ENCODE assay signal across 12 cellular contexts in the genomic region with DNA sequence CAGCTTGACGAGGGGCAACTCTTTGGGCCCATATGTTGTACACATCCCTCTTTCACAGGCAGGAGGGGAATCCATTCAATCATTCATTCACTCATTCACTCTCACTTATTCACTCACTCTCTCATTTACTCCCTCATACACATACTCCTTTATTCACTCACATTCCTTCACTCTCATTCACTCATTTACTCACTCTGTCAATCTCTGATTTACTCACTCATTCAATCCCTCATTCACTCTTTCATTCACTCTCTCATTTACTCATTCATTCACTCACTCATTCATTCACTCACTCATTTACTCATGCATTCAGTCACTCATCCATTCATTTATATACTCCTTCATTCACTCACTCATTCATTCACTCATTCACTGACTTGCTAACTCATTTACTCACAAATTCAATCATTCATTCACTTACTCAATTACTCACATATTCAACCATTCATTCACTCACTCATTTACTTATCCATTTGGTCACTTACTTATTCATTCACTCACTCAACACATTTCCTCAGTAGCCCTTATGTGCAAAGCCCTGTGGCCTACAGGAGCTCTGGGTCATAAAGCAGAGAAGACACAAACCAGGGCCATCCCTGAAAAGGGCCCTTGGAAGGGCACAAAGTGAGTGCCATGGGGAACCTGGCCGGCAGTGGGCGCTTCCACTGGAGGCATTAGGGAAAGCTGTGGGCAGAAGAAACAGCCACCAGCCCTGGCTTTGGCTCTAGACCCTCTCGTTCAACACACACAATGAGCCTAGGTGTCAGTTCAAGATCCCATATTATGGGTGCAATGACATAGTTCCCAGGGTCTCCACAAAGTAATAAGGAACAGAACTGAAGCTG. TPM values are rescaled to one million over a fixed set of nuclear protein-coding genes. Genes with fewer than 3 reads are reported as not detected.
DNase-seq lines count a peak whose midpoint lies in the region; ATAC-seq, FAIRE-seq and TF ChIP-seq lines count a peak whose summit lies in the region.
"Had no signal": no experiment of that assay in that cellular context is flagged by ENCODE, and none has a peak within 500 bp of the region (broad histone marks: within the 10 kb centered on the region; RNA-seq: fewer than 3 reads in every experiment).

No MANE protein-coding gene starts in this region.

- H3K79me2 ChIP-seq in HepG2 (ENCODE audit: insufficient read depth, low read length), result no peaks in the 10 kb centered on the region

- CTCF ChIA-PET in HepG2 (lab: Yijun Ruan, JAX; ENCODE audit: low intra/inter-chr PET ratio, low total read pairs), result no interaction called here

- H3K27ac ChIP-seq in HepG2 (ENCODE audit: extremely low read length, insufficient read depth, low read length) (no peak overlapping the region), right lobe of liver (peak overlapping the region in 1 of 3 donors; percentile 34), esophagus muscularis mucosa (replicated peaks in 1 of 4) (peak overlapping the region; percentile 67 to 81 (median 78))
- H3K27ac ChIP-seq: PC-9 had no signal

- TF ChIP-seq EP300 in HepG2 (IDR thresholded peaks at IDR 0.05; ENCODE audit: low read depth in 2 of 2, low read length in 2 of 2) (no peak), HepG2 (CRISPR knock-in tag; IDR thresholded peaks at IDR 0.05; ENCODE audit: borderline replicate concordance) (no peak), esophagus muscularis mucosa (IDR thresholded peaks at IDR 0.05) (no peak)

- no peak for TF ChIP-seq RAD21 in HepG2 (CRISPR knock-in tag; IDR thresholded peaks at IDR 0.05)

- peaks cover 20% of the 10 kb centered on the region for H3K36me3 Mint-ChIP-seq in osteocyte (ENCODE audit: unreplicated experiment)
- no peaks in the 10 kb centered on the region for H3K36me3 Mint-ChIP-seq in effector memory CD8-positive, alpha-beta T cell (ENCODE audit: insufficient read depth)

- no peaks in the 10 kb centered on the region for H3K9me3 Mint-ChIP-seq in osteocyte (ENCODE audit: unreplicated experiment)
- no peaks in the 10 kb centered on the region for H3K9me3 Mint-ChIP-seq in effector memory CD8-positive, alpha-beta T cell

- H3K9me3 ChIP-seq in HepG2 (ENCODE audit: low read length), result peaks cover 4% of the 10 kb centered on the region; the same call in 1 of the 2 replicates
- peaks cover 0 to 7% (median 2%) of the 10 kb centered on the region in 4 donors for H3K9me3 ChIP-seq in right lobe of liver
- peaks cover 0 to 14% (median 10%) of the 10 kb centered on the region in 4 donors for H3K9me3 ChIP-seq in esophagus muscularis mucosa

- TF ChIP-seq CTCF in HepG2 (CRISPR knock-in tag; IDR thresholded peaks at IDR 0.05) (no peak), right lobe of liver (IDR thresholded peaks at IDR 0.05) (no peak), esophagus muscularis mucosa (IDR thresholded peaks at IDR 0.05) (no peak), osteocyte (IDR thresholded peaks at IDR 0.05) (no peak)

- peak overlapping the region; percentile 93 for H3K27ac Mint-ChIP-seq in osteocyte (ENCODE audit: unreplicated experiment)
- no peak overlapping the region for H3K27ac Mint-ChIP-seq in effector memory CD8-positive, alpha-beta T cell
- H3K27ac Mint-ChIP-seq: activated CD4-positive, alpha-beta memory T cell treated with anti-CD3 and anti-CD28 coated beads for 36 hours had no signal

- H3K27me3 ChIP-seq in HepG2 (ENCODE audit: control insufficient read depth in 1 of 2, insufficient read depth in 2 of 2, low read length in 2 of 2) (no peaks in the 10 kb centered on the region), right lobe of liver (no peaks in the 10 kb centered on the region), esophagus muscularis mucosa (no peaks in the 10 kb centered on the region)

- H3K4me2 ChIP-seq in HepG2 (ENCODE audit: low read depth, low read length), result no peak overlapping the region
- H3K4me2 ChIP-seq: PC-9 had no signal

- in situ Hi-C loops in HepG2 (cut with HindIII; ENCODE audit: extremely low pct_ligation_motif_present, low pct_unique_long_range_greater_than_20kb), result no loop called here

- ATAC-seq in HepG2 (peak; percentile 25; the same call in 1 of the 3 replicates), right lobe of liver (no peak), GM21381 (IDR thresholded peaks at IDR 0.05; ENCODE audit: unreplicated experiment) (no peak)
- no peak for ATAC-seq in effector memory CD8-positive, alpha-beta T cell (replicated peaks)

- no peak for FAIRE-seq in HepG2 (lab: Jason Lieb, UNC)

- H3K27me3 Mint-ChIP-seq in osteocyte (ENCODE audit: unreplicated experiment), result no peaks in the 10 kb centered on the region
- no peaks in the 10 kb centered on the region for H3K27me3 Mint-ChIP-seq in effector memory CD8-positive, alpha-beta T cell
- H3K27me3 Mint-ChIP-seq: activated CD4-positive, alpha-beta memory T cell treated with anti-CD3 and anti-CD28 coated beads for 36 hours had no signal

- intact Hi-C loops in HepG2 (cut with micrococcal nuclease; ENCODE audit: unreplicated experiment), result no loop called here
- intact Hi-C loops in right lobe of liver (cut with DNase I), result no loop called here
- intact Hi-C loops in esophagus muscularis mucosa (cut with DNase I), result no loop called here

- POLR2A ChIA-PET in HepG2 (lab: Yijun Ruan, JAX), result no interaction called here

- WGBS in HepG2 (ENCODE audit: low lambda C conversion rate), result 43% methylated on average over 4 of the region's 4 CpGs
- 68% methylated on average over 3 of the region's 4 CpGs for WGBS in right lobe of liver (ENCODE audit: insufficient coverage, low coverage, low lambda C conversion rate, missing lambda C conversion rate)
- 71% methylated on average over 4 of the region's 4 CpGs for WGBS in esophagus muscularis mucosa

- no TSS peak for BruUV-seq in HepG2 (replicated peaks; lab: Mats Ljungman, UMichigan)

- DNase-seq in HepG2 (ENCODE audit: low spot score) (no peak), right lobe of liver (no peak), esophagus muscularis mucosa (ENCODE audit: extremely low spot score) (no peak), osteocyte (ENCODE audit: extremely low spot score, unreplicated experiment) (no peak), NCI-H69 (lab: John Stamatoyannopoulos, UW) (no peak)
- DNase-seq in stimulated activated CD4-positive, alpha-beta T cell treated with anti-CD3 and anti-CD28 coated beads, Interleukin-4, amount 100 ng/mL, for 1 hour, result no peak
- no peak for DNase-seq in effector memory CD8-positive, alpha-beta T cell
- DNase-seq: activated CD4-positive, alpha-beta memory T cell treated with anti-CD3 and anti-CD28 coated beads for 36 hours; central memory CD4-positive, alpha-beta T cell; PC-9; T-helper 2 cell had no signal

- peaks cover 37% of the 10 kb centered on the region for H3K4me1 Mint-ChIP-seq in osteocyte (ENCODE audit: unreplicated experiment)
- H3K4me1 Mint-ChIP-seq in effector memory CD8-positive, alpha-beta T cell (ENCODE audit: low read depth in 2 of 2), result peaks cover 6 to 20% of the 10 kb centered on the region in 2 donors

- H3K4me3 ChIP-seq in HepG2 (replicated peaks in 1 of 3; ENCODE audit: insufficient read depth in 1 of 3, low read depth in 2 of 3, low read length in 3 of 3), result no peak overlapping the region
- H3K4me3 ChIP-seq in right lobe of liver, result no peak overlapping the region
- no peak overlapping the region for H3K4me3 ChIP-seq in esophagus muscularis mucosa
- H3K4me3 ChIP-seq: PC-9 had no signal

- H3K36me3 ChIP-seq in HepG2 (replicated peaks in 1 of 2; ENCODE audit: control insufficient read depth in 1 of 2, insufficient read depth in 2 of 2, low read length in 2 of 2) (no peaks in the 10 kb centered on the region), right lobe of liver (no peaks in the 10 kb centered on the region), esophagus muscularis mucosa (peaks cover 0 to 3% (median 0%) of the 10 kb centered on the region in 4 donors)

- TF ChIP-seq POLR2A in HepG2 (IDR thresholded peaks at IDR 0.05; ENCODE audit: insufficient read depth in 1 of 2, low read depth in 2 of 2, low read length in 2 of 2) (no peak), right lobe of liver (IDR thresholded peaks at IDR 0.05) (no peak), esophagus muscularis mucosa (IDR thresholded peaks at IDR 0.05; ENCODE audit: low read depth) (no peak)

- no peak overlapping the region for H3K9ac ChIP-seq in HepG2 (ENCODE audit: insufficient read depth, low read depth, low read length)

- H2AFZ ChIP-seq in HepG2 (ENCODE audit: low read length), result no peak overlapping the region
- H2AFZ ChIP-seq: PC-9 had no signal

- no peaks in the 10 kb centered on the region for H4K20me1 ChIP-seq in HepG2 (ENCODE audit: insufficient read depth, low read length)

- H3K4me1 ChIP-seq in HepG2 (ENCODE audit: insufficient read depth, low read length) (peaks cover 10% of the 10 kb centered on the region; the same call in 1 of the 2 replicates), right lobe of liver (no peaks in the 10 kb centered on the region), esophagus muscularis mucosa (peaks cover 29 to 36% (median 35%) of the 10 kb centered on the region in 4 donors)

- no peak overlapping the region for H3K4me3 Mint-ChIP-seq in osteocyte (ENCODE audit: unreplicated experiment)
- H3K4me3 Mint-ChIP-seq in effector memory CD8-positive, alpha-beta T cell, result no peak overlapping the region
- H3K4me3 Mint-ChIP-seq: activated CD4-positive, alpha-beta memory T cell treated with anti-CD3 and anti-CD28 coated beads for 36 hours had no signal

RNA-seq across cellular contexts. Expression of gene HIP1, which starts 26.0 kb away (rescaled TPM):
- total RNA-seq in HepG2 (2016; rRNA removed; fragmentation: Illumina TruSeq; extraction: Trizol) (4.5 and 8.6 TPM in 2 replicates), right lobe of liver (10 to 100 TPM; 17.6 to 23.0 (median 18.8) TPM), esophagus muscularis mucosa (10 to 100 TPM; 15.8 to 33.2 (median 22.8) TPM), osteocyte (55.3 and 62.0 TPM in 2 replicates)
- 1.3 TPM in 2 replicates for total RNA-seq in HepG2 (2016; cell fraction: cytosol; rRNA removed; fragmentation: Illumina TruSeq; extraction: Trizol; ENCODE audit: low read depth)
- 4.2 and 4.3 TPM in 2 replicates for total RNA-seq in HepG2 (2016; cell fraction: insoluble cytoplasmic fraction; rRNA removed; fragmentation: Illumina TruSeq; extraction: Trizol)
- total RNA-seq in HepG2 (2016; cell fraction: membrane; rRNA removed; fragmentation: Illumina TruSeq; extraction: Trizol), result 1.5 and 2.5 TPM in 2 replicates
- total RNA-seq in HepG2 (2016; cell fraction: nucleus; rRNA removed; fragmentation: Illumina TruSeq; extraction: Trizol), result 4.3 and 7.1 TPM in 2 replicates
- 6.2 TPM in 2 replicates for polyA plus RNA-seq in HepG2 (2011; rRNA removed)
- 4.0 and 5.3 TPM in 2 replicates for polyA plus RNA-seq in HepG2 (2011; cell fraction: cytosol; rRNA removed)
- 5.9 and 7.6 TPM in 2 replicates for polyA plus RNA-seq in HepG2 (2011; cell fraction: nucleus; rRNA removed)
- polyA plus RNA-seq in HepG2 (2012), result 3.9 and 4.2 TPM in 2 replicates
- polyA plus RNA-seq in HepG2 (2016; cell fraction: cytosol; fragmentation: Illumina TruSeq; extraction: Trizol; ENCODE audit: low read depth), result 1.1 and 1.5 TPM in 2 replicates
- polyA plus RNA-seq in HepG2 (2016; cell fraction: insoluble cytoplasmic fraction; fragmentation: Illumina TruSeq; extraction: Trizol; ENCODE audit: low read depth), result 3.4 and 4.0 TPM in 2 replicates
- polyA plus RNA-seq in HepG2 (2016; cell fraction: membrane; fragmentation: Illumina TruSeq; extraction: Trizol; ENCODE audit: low read depth), result 1.0 and 1.9 TPM in 2 replicates
- polyA plus RNA-seq in HepG2 (2016; cell fraction: nucleus; fragmentation: Illumina TruSeq; extraction: Trizol; ENCODE audit: insufficient read depth, low read depth), result 5.3 and 6.5 TPM in 2 replicates
- polyA minus RNA-seq in HepG2 (2011; rRNA and poly(A)+ RNA removed; ENCODE audit: low replicate concordance), result 20.5 and 48.7 TPM in 2 replicates
- 5.5 and 6.4 TPM in 2 replicates for polyA minus RNA-seq in HepG2 (2011; cell fraction: cytosol; rRNA and poly(A)+ RNA removed)
- polyA minus RNA-seq in HepG2 (2011; cell fraction: nucleus; rRNA and poly(A)+ RNA removed), result 11.1 and 11.6 TPM in 2 replicates

RNA-seq across cellular contexts. Expression of gene CCL26, which starts 59.3 kb away (rescaled TPM):
- total RNA-seq in HepG2 (2016; rRNA removed; fragmentation: Illumina TruSeq; extraction: Trizol), result not detected in 2 replicates
- total RNA-seq in HepG2 (2016; cell fraction: cytosol; rRNA removed; fragmentation: Illumina TruSeq; extraction: Trizol; ENCODE audit: low read depth), result not detected in 2 replicates
- 0.26 TPM in 1 of 2 replicates, not detected in the other for total RNA-seq in HepG2 (2016; cell fraction: insoluble cytoplasmic fraction; rRNA removed; fragmentation: Illumina TruSeq; extraction: Trizol)
- total RNA-seq in HepG2 (2016; cell fraction: membrane; rRNA removed; fragmentation: Illumina TruSeq; extraction: Trizol), result not detected in 2 replicates
- total RNA-seq in HepG2 (2016; cell fraction: nucleus; rRNA removed; fragmentation: Illumina TruSeq; extraction: Trizol), result not detected in 2 replicates
- 0.16 TPM in 2 replicates for polyA plus RNA-seq in HepG2 (2011; rRNA removed)
- polyA plus RNA-seq in HepG2 (2011; cell fraction: cytosol; rRNA removed), result not detected in 2 replicates
- polyA plus RNA-seq in HepG2 (2011; cell fraction: nucleus; rRNA removed), result not detected in 2 replicates
- polyA plus RNA-seq in HepG2 (2012), result not detected in 2 replicates
- polyA plus RNA-seq in HepG2 (2016; cell fraction: cytosol; fragmentation: Illumina TruSeq; extraction: Trizol; ENCODE audit: low read depth), result not detected in 2 replicates
- polyA plus RNA-seq in HepG2 (2016; cell fraction: insoluble cytoplasmic fraction; fragmentation: Illumina TruSeq; extraction: Trizol; ENCODE audit: low read depth), result not detected in 2 replicates
- not detected in 2 replicates for polyA plus RNA-seq in HepG2 (2016; cell fraction: membrane; fragmentation: Illumina TruSeq; extraction: Trizol; ENCODE audit: low read depth)
- polyA plus RNA-seq in HepG2 (2016; cell fraction: nucleus; fragmentation: Illumina TruSeq; extraction: Trizol; ENCODE audit: insufficient read depth, low read depth), result not detected in 2 replicates
- polyA minus RNA-seq in HepG2 (2011; rRNA and poly(A)+ RNA removed; ENCODE audit: low replicate concordance), result 2.8 TPM in 1 of 2 replicates, not detected in the other
- polyA minus RNA-seq in HepG2 (2011; cell fraction: cytosol; rRNA and poly(A)+ RNA removed), result not detected in 2 replicates
- polyA minus RNA-seq in HepG2 (2011; cell fraction: nucleus; rRNA and poly(A)+ RNA removed), result not detected in 2 replicates
- total RNA-seq in right lobe of liver, result not detected
- total RNA-seq in esophagus muscularis mucosa, result 1 to 10 TPM in 2 of 4 donors, not detected in 2; 1.2 to 2.0 TPM
- not detected in 2 replicates for total RNA-seq in osteocyte
- total RNA-seq: PC-9 had no signal
